ENCODE assay signal across 15 cellular contexts in the genomic region with DNA sequence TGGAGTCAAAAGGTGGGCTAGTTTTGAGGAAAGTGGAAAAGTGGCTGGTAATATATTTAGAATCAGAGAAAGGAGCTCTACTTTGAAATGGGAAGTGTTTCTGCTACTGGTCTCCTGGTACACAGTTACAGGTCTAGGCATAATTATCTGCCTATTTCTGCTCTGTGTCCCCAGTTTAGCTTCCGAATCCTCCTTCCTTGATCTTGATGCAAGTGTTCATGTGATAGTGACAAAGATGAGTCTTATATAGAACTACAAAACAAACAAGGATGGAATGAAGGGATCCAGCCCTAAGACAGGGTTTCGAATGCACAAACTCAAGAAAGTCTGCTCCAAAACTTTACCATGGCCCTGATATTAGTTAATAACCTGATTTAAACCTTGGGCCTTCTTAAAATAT.
DNase-seq lines count a peak whose midpoint lies in the region; ATAC-seq, FAIRE-seq and TF ChIP-seq lines count a peak whose summit lies in the region.
"Had no signal": no experiment of that assay in that cellular context is flagged by ENCODE, and none has a peak within 500 bp of the region (broad histone marks: within the 10 kb centered on the region; RNA-seq: fewer than 3 reads in every experiment).

No MANE protein-coding gene starts in this region.

- H4K20me1 ChIP-seq in PC-3 (ENCODE audit: low read length), result no peaks in the 10 kb centered on the region

- H3K27ac Mint-ChIP-seq in CD8-positive, alpha-beta memory T cell, result peak overlapping the region in 6 of 8 donors; percentile 23 to 62 (median 40)
- H3K27ac Mint-ChIP-seq in osteocyte (ENCODE audit: unreplicated experiment), result no peak overlapping the region
- H3K27ac Mint-ChIP-seq: activated CD8-positive, alpha-beta memory T cell treated with anti-CD3 and anti-CD28 coated beads, Interleukin-2, amount 10 ng/mL, durations not matched to agents 7 days and 5 days had no signal

- no peaks in the 10 kb centered on the region for H3K79me2 ChIP-seq in PC-3 (ENCODE audit: low read length)

- peaks cover 81 to 98% (median 89%) of the 10 kb centered on the region in 3 donors for H3K4me1 Mint-ChIP-seq in CD8-positive, alpha-beta memory T cell
- peaks cover 20% of the 10 kb centered on the region for H3K4me1 Mint-ChIP-seq in osteocyte (ENCODE audit: unreplicated experiment)

- H3K4me3 ChIP-seq in CD8-positive, alpha-beta memory T cell (ENCODE audit: low read length), result no peak overlapping the region
- H3K4me3 ChIP-seq in PC-3 (ENCODE audit: low read length) (peak overlapping the region; percentile 13; the same call in 1 of the 2 replicates), brain microvascular endothelial cell (ENCODE audit: low read depth, low read length) (no peak overlapping the region), psoas muscle (peak overlapping the region; percentile 11), small intestine (ENCODE audit: low read depth in 1 of 2, low read length in 2 of 2) (no peak overlapping the region)
- H3K4me3 ChIP-seq: MG63, prostate gland had no signal

- peaks cover 4% of the 10 kb centered on the region for H3F3A ChIP-seq in PC-3 (ENCODE audit: low read length, unreplicated experiment)

- CTCF ChIA-PET in CD8-positive, alpha-beta memory T cell (lab: Charles Lee), result no interaction called here
- CTCF ChIA-PET in PC-3 (lab: Charles Lee), result interaction anchor here (0.6 kb wide), 1 partner anchor 15 kb away, joined by 3 read pairs; no protein-coding TSS in a partner anchor

- H3K36me3 Mint-ChIP-seq in CD8-positive, alpha-beta memory T cell, result peaks cover 27 to 44% (median 28%) of the 10 kb centered on the region in 3 donors
- H3K36me3 Mint-ChIP-seq in osteocyte (ENCODE audit: unreplicated experiment), result no peaks in the 10 kb centered on the region

- in situ Hi-C loops in brain microvascular endothelial cell (cut with HindIII; ENCODE audit: low pct_ligation_motif_present, low sequenced_read_pairs), result no loop called here

- WGBS in psoas muscle, 3 donors, result 53 to 87% (median 64%) methylated on average over 2 of the region's 2 CpGs
- 86 to 100% (median 95%) methylated on average over 2 of the region's 2 CpGs for WGBS in small intestine, 3 donors

- H3K9me2 ChIP-seq in PC-3 (replicated peaks; ENCODE audit: low read length), result no peaks in the 10 kb centered on the region

- peak overlapping the region; percentile 76 for H3K4me2 ChIP-seq in PC-3 (ENCODE audit: low read length)

- peaks cover 8% of the 10 kb centered on the region for H3K36me3 ChIP-seq in CD8-positive, alpha-beta memory T cell (ENCODE audit: insufficient read depth, low read length)
- no peaks in the 10 kb centered on the region for H3K36me3 ChIP-seq in PC-3 (ENCODE audit: low read depth, low read length)
- no peaks in the 10 kb centered on the region for H3K36me3 ChIP-seq in brain microvascular endothelial cell (replicated peaks)
- H3K36me3 ChIP-seq in psoas muscle (ENCODE audit: insufficient read depth in 1 of 2, low read depth in 1 of 2), result no peaks in the 10 kb centered on the region
- peaks cover 0 to 2% of the 10 kb centered on the region in 2 donors for H3K36me3 ChIP-seq in small intestine (ENCODE audit: control insufficient read depth in 2 of 2, insufficient read depth in 2 of 2, low read length in 2 of 2)
- H3K36me3 ChIP-seq: MG63, prostate gland had no signal

- FAIRE-seq in small intestine (lab: Jason Lieb, UNC), result no peak

- no peak overlapping the region for H3K27ac ChIP-seq in CD8-positive, alpha-beta memory T cell (ENCODE audit: low read depth, low read length)
- H3K27ac ChIP-seq in PC-3 (ENCODE audit: low read length) (peak overlapping the region; percentile 88), brain microvascular endothelial cell (peak overlapping the region; percentile 77), psoas muscle (peak overlapping the region; percentile 88), small intestine (ENCODE audit: low read depth in 1 of 2, low read length in 1 of 2) (no peak overlapping the region)
- H3K27ac ChIP-seq: prostate gland had no signal

- intact Hi-C loops in PC-3 (cut with micrococcal nuclease), result no loop called here
- intact Hi-C loops in psoas muscle (cut with DNase I), result no loop called here

- POLR2A ChIA-PET in CD8-positive, alpha-beta memory T cell (lab: Charles Lee), result no interaction called here
- POLR2A ChIA-PET in PC-3 (lab: Charles Lee; ENCODE audit: unreplicated experiment), result interaction anchor here (0.6 kb wide), 1 partner anchor 83 kb away, joined by 7 read pairs; no protein-coding TSS in a partner anchor

- no peak for DNase-seq in CD8-positive, alpha-beta memory T cell
- DNase-seq in PC-3, result no peak
- no peak for DNase-seq in brain microvascular endothelial cell
- no peak for DNase-seq in psoas muscle
- DNase-seq in T1000 (lab: John Stamatoyannopoulos, UW), result no peak
- no peak for DNase-seq in small intestine
- no peak for DNase-seq in osteocyte (ENCODE audit: extremely low spot score, unreplicated experiment)
- DNase-seq: activated CD8-positive, alpha-beta memory T cell treated with anti-CD3 and anti-CD28 coated beads, Interleukin-2, amount 10 ng/mL, durations not matched to agents 7 days and 5 days; hypothalamus; NCI-H774; SHP77 had no signal

- BruUV-seq in PC-3 (replicated peaks; lab: Mats Ljungman, UMichigan), result no TSS peak

- H3K9me3 Mint-ChIP-seq in CD8-positive, alpha-beta memory T cell, result no peaks in the 10 kb centered on the region
- H3K9me3 Mint-ChIP-seq in osteocyte (ENCODE audit: unreplicated experiment), result no peaks in the 10 kb centered on the region

- H3K9ac ChIP-seq in PC-3 (ENCODE audit: low read length), result peak overlapping the region; percentile 18

- H3K27me3 ChIP-seq in CD8-positive, alpha-beta memory T cell (ENCODE audit: insufficient read depth, low read length, poor library complexity, severe bottlenecking), result no peaks in the 10 kb centered on the region
- H3K27me3 ChIP-seq in PC-3 (ENCODE audit: low read length), result no peaks in the 10 kb centered on the region
- no peaks in the 10 kb centered on the region for H3K27me3 ChIP-seq in brain microvascular endothelial cell (replicated peaks)
- H3K27me3 ChIP-seq in psoas muscle (ENCODE audit: insufficient read depth in 3 of 3, low read length in 2 of 3), result no peaks in the 10 kb centered on the region
- no peaks in the 10 kb centered on the region for H3K27me3 ChIP-seq in small intestine (ENCODE audit: control insufficient read depth in 2 of 2, insufficient read depth in 2 of 2, low read length in 2 of 2)
- H3K27me3 ChIP-seq: MG63 had no signal

- no peak for TF ChIP-seq CTCF in PC-3 (conservative IDR thresholded peaks at IDR 0.05; ENCODE audit: low read depth, low read length)
- no peak for TF ChIP-seq CTCF in brain microvascular endothelial cell (IDR thresholded peaks at IDR 0.05; ENCODE audit: low read depth, low read length, missing control alignments)
- no peak for TF ChIP-seq CTCF in psoas muscle (IDR thresholded peaks at IDR 0.05)
- TF ChIP-seq CTCF in osteocyte (IDR thresholded peaks at IDR 0.05), result no peak

- no peaks in the 10 kb centered on the region for H3K27me3 Mint-ChIP-seq in CD8-positive, alpha-beta memory T cell
- no peaks in the 10 kb centered on the region for H3K27me3 Mint-ChIP-seq in osteocyte (ENCODE audit: unreplicated experiment)
- H3K27me3 Mint-ChIP-seq: activated CD8-positive, alpha-beta memory T cell treated with anti-CD3 and anti-CD28 coated beads, Interleukin-2, amount 10 ng/mL, durations not matched to agents 7 days and 5 days had no signal

- no peak overlapping the region for H2AFZ ChIP-seq in PC-3 (ENCODE audit: low read length)

- H3K4me3 Mint-ChIP-seq in CD8-positive, alpha-beta memory T cell, result peak overlapping the region in 4 of 7 donors; percentile 4 to 57 (median 9)
- no peak overlapping the region for H3K4me3 Mint-ChIP-seq in osteocyte (ENCODE audit: unreplicated experiment)
- H3K4me3 Mint-ChIP-seq: activated CD8-positive, alpha-beta memory T cell treated with anti-CD3 and anti-CD28 coated beads, Interleukin-2, amount 10 ng/mL, durations not matched to agents 7 days and 5 days had no signal

- H3K9me3 ChIP-seq in CD8-positive, alpha-beta memory T cell (ENCODE audit: low read length), result no peaks in the 10 kb centered on the region
- H3K9me3 ChIP-seq in PC-3 (ENCODE audit: low read length) (no peaks in the 10 kb centered on the region), psoas muscle (no peaks in the 10 kb centered on the region), small intestine (ENCODE audit: control insufficient read depth, low read depth) (no peaks in the 10 kb centered on the region)
- H3K9me3 ChIP-seq: MG63, prostate gland had no signal

- ATAC-seq in PC-3, result peak; percentile 39
- peak; percentile 58 to 83 (median 70) for ATAC-seq in psoas muscle
- ATAC-seq in GM21381 (IDR thresholded peaks at IDR 0.05; ENCODE audit: unreplicated experiment), result no peak
- ATAC-seq: left lobe of liver had no signal

- peaks cover 46% of the 10 kb centered on the region for H3K4me1 ChIP-seq in CD8-positive, alpha-beta memory T cell (ENCODE audit: insufficient read depth, low read length)
- H3K4me1 ChIP-seq in PC-3 (ENCODE audit: insufficient read depth, low read length) (peaks cover 31% of the 10 kb centered on the region), psoas muscle (peaks cover 24% of the 10 kb centered on the region), small intestine (ENCODE audit: control insufficient read depth in 2 of 2, insufficient read depth in 1 of 2, low read depth in 1 of 2, low read length in 1 of 2) (peaks cover 0 to 3% of the 10 kb centered on the region in 2 donors)
- H3K4me1 ChIP-seq: prostate gland had no signal

Comparison
In these comparisons a context has a peak if more than half of its experiments do, and no peak if none do; other contexts are left out.
1. H3K27ac ChIP-seq: peak in PC-3 (single experiment), brain microvascular endothelial cell (single experiment) and psoas muscle (single experiment); none in CD8-positive, alpha-beta memory T cell (single experiment) and small intestine (0 of 2).
2. H3K4me3 ChIP-seq: peak in PC-3 (single experiment) and psoas muscle (single experiment); none in CD8-positive, alpha-beta memory T cell (single experiment), brain microvascular endothelial cell (single experiment) and small intestine (0 of 2).